In genomic region chr15:47607750-47608149, GRCh38 we compare ENCODE assay signal across 28 cellular contexts.
DNase-seq lines count a peak whose midpoint lies in the region; ATAC-seq and TF ChIP-seq lines count a peak whose summit lies in the region.
"Had no signal": no experiment of that assay in that cellular context is flagged by ENCODE, and none has a peak within 500 bp of the region (broad histone marks: within the 10 kb centered on the region; RNA-seq: fewer than 3 reads in every experiment).

No MANE protein-coding gene starts in this region.

- H3K4me2 ChIP-seq in smooth muscle cell, result peak overlapping the region; percentile 36

- H3K27ac ChIP-seq in adrenal gland (no peak overlapping the region), smooth muscle cell (ENCODE audit: low read depth) (no peak overlapping the region), stomach (no peak overlapping the region)
- H3K27ac ChIP-seq: skin epidermis, transverse colon, VCaP had no signal

- TF ChIP-seq CTCF in adrenal gland (IDR thresholded peaks at IDR 0.05) (no peak), smooth muscle cell (IDR thresholded peaks at IDR 0.05; ENCODE audit: borderline replicate concordance, insufficient read depth, poor library complexity, severe bottlenecking) (no peak), stomach (IDR thresholded peaks at IDR 0.05) (no peak)

- TF ChIP-seq EP300 in stomach (IDR thresholded peaks at IDR 0.05), result no peak

- WGBS in adrenal gland, 4 donors, result 10 to 26% (median 15%) methylated on average over 1 of the region's 1 CpG
- 27% methylated on average over 1 of the region's 1 CpG for WGBS in smooth muscle cell (ENCODE audit: low lambda C conversion rate)
- WGBS in stomach, 5 donors, result 27 to 53% (median 43%) methylated on average over 1 of the region's 1 CpG

- no peak overlapping the region for H3K9ac ChIP-seq in smooth muscle cell (ENCODE audit: low read depth)

- no peak for TF ChIP-seq POLR2A in adrenal gland (IDR thresholded peaks at IDR 0.05)
- TF ChIP-seq POLR2A in stomach (IDR thresholded peaks at IDR 0.05), result no peak

- peaks cover 0 to 10% of the 10 kb centered on the region in 2 donors for H3K4me1 ChIP-seq in adrenal gland (replicated peaks in 1 of 2)
- peaks cover 8% of the 10 kb centered on the region for H3K4me1 ChIP-seq in smooth muscle cell (ENCODE audit: low read depth)
- peaks cover 0 to 6% (median 3%) of the 10 kb centered on the region in 4 donors for H3K4me1 ChIP-seq in stomach

- no peaks in the 10 kb centered on the region for H4K20me1 ChIP-seq in smooth muscle cell (ENCODE audit: low read depth)

- H2AFZ ChIP-seq in smooth muscle cell (ENCODE audit: low read depth), result peak overlapping the region; percentile 7

- peaks cover 6% of the 10 kb centered on the region for H3F3A ChIP-seq in smooth muscle cell (ENCODE audit: low read depth)

- DNase-seq in Right ventricle myocardium superior (no peak), Right ventricle myocardium inferior (ENCODE audit: missing footprints) (no peak), adrenal gland (peak; percentile 44 to 79 (median 52)), globus pallidus (ENCODE audit: low spot score) (peak; percentile 12), smooth muscle cell (lab: John Stamatoyannopoulos, UW; ENCODE audit: unreplicated experiment) (no peak), stomach (no peak), NCI-H2227 (lab: John Stamatoyannopoulos, UW; ENCODE audit: unreplicated experiment) (no peak), GDM1 (lab: John Stamatoyannopoulos, UW) (no peak)
- DNase-seq: activated CD4-positive, alpha-beta T cell treated with anti-CD3 and anti-CD28 coated beads, Interleukin-2, amount 10 ng/mL, durations not matched to agents 24 days and 14 days; activated gamma-delta T cell treated with Interleukin-2 at 50 U/mL for 16 hours; activated T-cell treated with anti-CD3 and anti-CD28 coated beads, Interleukin-2, amount 50 U/mL, for 4 hours; CD8-positive, alpha-beta memory T cell; effector CD8-positive, alpha-beta T cell; erythroblast; foreskin melanocyte; GF-D8; hypothalamus; immature natural killer cell; midbrain; naive thymus-derived CD4-positive, alpha-beta T cell; NCI-H1092 treated with DMSO at 0.1 percent for 48 hours; NCI-H187 treated with DMSO at 0.1 percent for 48 hours; NCI-H345; nucleus accumbens; T-helper 2 cell; transverse colon had no signal

- intact Hi-C loops in Right ventricle myocardium superior (cut with DNase I) (no loop called here), Right ventricle myocardium inferior (cut with DNase I) (no loop called here), adrenal gland (cut with DNase I) (no loop called here), stomach (cut with DNase I; ENCODE audit: low total_unique reads) (no loop called here)

- no peak overlapping the region for H3K4me3 ChIP-seq in adrenal gland
- H3K4me3 ChIP-seq in smooth muscle cell, result no peak overlapping the region
- H3K4me3 ChIP-seq in stomach, result no peak overlapping the region
- H3K4me3 ChIP-seq: skin epidermis, transverse colon had no signal

- H3K36me3 ChIP-seq in adrenal gland (replicated peaks in 1 of 2), result no peaks in the 10 kb centered on the region
- no peaks in the 10 kb centered on the region for H3K36me3 ChIP-seq in smooth muscle cell (ENCODE audit: low read depth)
- no peaks in the 10 kb centered on the region for H3K36me3 ChIP-seq in stomach
- H3K36me3 ChIP-seq: transverse colon had no signal

- no peaks in the 10 kb centered on the region for H3K79me2 ChIP-seq in smooth muscle cell (ENCODE audit: low read depth)

- peaks cover 12% of the 10 kb centered on the region for H3K27me3 ChIP-seq in adrenal gland
- H3K27me3 ChIP-seq in smooth muscle cell (ENCODE audit: low read depth), result no peaks in the 10 kb centered on the region
- H3K27me3 ChIP-seq in stomach, result no peaks in the 10 kb centered on the region
- H3K27me3 ChIP-seq: transverse colon had no signal

- H3K9me3 ChIP-seq in adrenal gland (replicated peaks in 1 of 3) (no peaks in the 10 kb centered on the region), smooth muscle cell (replicated peaks; ENCODE audit: low read depth) (no peaks in the 10 kb centered on the region), stomach (peaks cover 0 to 6% (median 0%) of the 10 kb centered on the region in 4 donors)
- H3K9me3 ChIP-seq: transverse colon had no signal

- ATAC-seq in Right ventricle myocardium superior (ENCODE audit: poor library complexity), result peak; percentile 65
- ATAC-seq in Right ventricle myocardium inferior, result no peak
- ATAC-seq: activated T-cell treated with anti-CD3 and anti-CD28 coated beads, Interleukin-2, amount 50 U/mL, for 4 hours; naive thymus-derived CD4-positive, alpha-beta T cell had no signal

Comparison
In these comparisons a context has a peak if more than half of its experiments do, and no peak if none do; other contexts are left out.
1. DNase-seq: peak in adrenal gland (7 of 7) and globus pallidus (single experiment); none in Right ventricle myocardium superior (single experiment), Right ventricle myocardium inferior (single experiment), smooth muscle cell (single experiment), stomach (single experiment), NCI-H2227 (single experiment) and GDM1 (single experiment).